ENCODE assay signal across 9 cellular contexts in the genomic region with DNA sequence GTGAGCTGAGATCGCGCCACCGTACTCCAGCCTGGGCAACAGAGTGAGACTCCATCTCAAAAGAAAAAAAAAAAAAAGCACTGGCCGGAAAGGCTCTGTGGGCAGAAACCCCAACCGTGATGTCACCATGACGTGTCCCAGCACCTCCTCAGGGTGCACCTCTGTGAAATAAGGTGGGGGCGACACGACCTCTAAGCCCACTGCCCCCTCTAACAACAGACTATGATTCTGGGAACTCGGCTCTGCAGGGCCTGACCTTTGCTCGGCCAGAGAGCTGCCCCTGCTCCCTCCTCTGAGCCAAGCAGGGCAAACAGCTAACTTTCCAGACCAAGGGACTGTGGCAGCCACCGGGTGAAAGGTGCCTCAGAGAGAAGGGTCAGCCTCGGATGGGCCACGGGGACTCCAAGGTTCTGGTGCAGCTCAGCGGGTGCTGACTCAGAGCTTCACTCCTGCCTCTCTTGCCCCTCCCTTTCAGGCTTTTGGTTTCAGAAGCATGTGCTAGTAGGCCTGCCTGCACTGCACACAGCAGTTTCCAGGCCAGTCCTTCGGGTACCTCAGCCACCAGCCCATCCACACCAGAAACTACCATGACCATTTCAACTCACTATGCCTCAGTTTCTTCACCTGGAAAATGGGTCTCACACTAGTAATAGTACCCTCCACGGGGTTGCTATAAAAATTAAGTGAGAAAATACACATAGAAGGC. TPM values are rescaled to one million over a fixed set of nuclear protein-coding genes. Genes with fewer than 3 reads are reported as not detected.
DNase-seq lines count a peak whose midpoint lies in the region; ATAC-seq, FAIRE-seq and TF ChIP-seq lines count a peak whose summit lies in the region.
"Had no signal": no experiment of that assay in that cellular context is flagged by ENCODE, and none has a peak within 500 bp of the region (broad histone marks: within the 10 kb centered on the region; RNA-seq: fewer than 3 reads in every experiment).

No MANE protein-coding gene starts in this region.

- H3K4me1 ChIP-seq in A549, result peaks cover 31% of the 10 kb centered on the region
- H3K4me1 ChIP-seq in NT2/D1 (ENCODE audit: insufficient read depth, insufficient read length), result peaks cover 25% of the 10 kb centered on the region

- TF ChIP-seq POLR2A in A549 (IDR thresholded peaks at IDR 0.05; ENCODE audit: low read length), result no peak

- TF ChIP-seq EP300 in A549 (IDR thresholded peaks at IDR 0.05), result no peak

- CTCF ChIA-PET in A549 (lab: Yijun Ruan, JAX), result interaction anchor here (0.9 to 8.1 kb wide), 2 partner anchors 11 to 72 kb away, joined by 5 to 105 read pairs; a partner anchor contains a TSS

- FAIRE-seq in A549 (lab: Jason Lieb, UNC) (no peak), HTR-8/SVneo (lab: Jason Lieb, UNC) (no peak)

- no peaks in the 10 kb centered on the region for H3K27me3 ChIP-seq in NT2/D1 (ENCODE audit: insufficient read depth, insufficient read length)

- peaks cover 36% of the 10 kb centered on the region for H3K36me3 ChIP-seq in NT2/D1 (ENCODE audit: insufficient read depth, insufficient read length, low read length)

- POLR2A ChIA-PET in A549 (lab: Yijun Ruan, JAX), result no interaction called here

- no peak for TF ChIP-seq CTCF in A549 (IDR thresholded peaks at IDR 0.05)

- TF ChIP-seq RAD21 in A549 (conservative IDR thresholded peaks at IDR 0.05 in 1 of 2, IDR thresholded peaks at IDR 0.05 in 1 of 2), result no peak

- H3K9me3 ChIP-seq in A549 (no peaks in the 10 kb centered on the region), NT2/D1 (ENCODE audit: insufficient read depth, low read length) (no peaks in the 10 kb centered on the region)

- no peak for ATAC-seq in A549
- ATAC-seq in GM21390 (IDR thresholded peaks at IDR 0.05; ENCODE audit: unreplicated experiment), result peak; percentile 50

- H3K4me3 ChIP-seq in A549, result no peak overlapping the region
- H3K4me3 ChIP-seq in NT2/D1 (ENCODE audit: insufficient read length, low read depth), result no peak overlapping the region

- peak overlapping the region; percentile 37 for H3K4me2 ChIP-seq in A549

- H3K9ac ChIP-seq in NT2/D1 (ENCODE audit: insufficient read length, low read depth), result peak overlapping the region; percentile 45

- peak overlapping the region in 1 of 2 experiments; percentile 52; a peak in 3 of 6 replicates for H3K27ac ChIP-seq in A549

- WGBS in A549 (ENCODE audit: missing lambda C conversion rate), result 66% methylated on average over 16 of the region's 16 CpGs

- DNase-seq in A549 (ENCODE audit: low read depth in 1 of 2, low spot score in 1 of 2) (no peak), NT2/D1 (ENCODE audit: low read depth, low spot score) (no peak), islet precursor cell (peak; percentile 90), HTR-8/SVneo (ENCODE audit: insufficient read length, low spot score) (no peak), globus pallidus (ENCODE audit: low spot score) (no peak)
- peak; percentile 55 for DNase-seq in activated naive CD4-positive, alpha-beta T cell treated with anti-CD3 and anti-CD28 coated beads, Interleukin-2, amount 50 U/mL, for 16 hours
- DNase-seq in stimulated activated CD8-positive, alpha-beta memory T cell treated with anti-CD3 and anti-CD28 coated beads, Interleukin-2, amount 100 ng/mL, for 1 hour (ENCODE audit: low read depth in 2 of 2), result peak; percentile 29 to 38
- DNase-seq: DND-41 had no signal

TF ChIP-seq in A549, 52 proteins besides CTCF, POLR2A, EP300 and RAD21:
- TF ChIP-seq ZC3H11A (IDR thresholded peaks at IDR 0.05) (no peak), KDM1A (IDR thresholded peaks at IDR 0.05; ENCODE audit: low read depth) (peak; percentile 79), FOSL2 (IDR thresholded peaks at IDR 0.05) (no peak), FOSL2 (CRISPR knock-in tag; IDR thresholded peaks at IDR 0.05) (no peak), POLR2AphosphoS2 (conservative IDR thresholded peaks at IDR 0.05; ENCODE audit: low read length) (no peak)

RNA-seq across cellular contexts. Expression of a gene that starts 8.0 kb away (rescaled TPM):
- polyA plus RNA-seq in A549 (2011; rRNA removed), result 61.4 and 91.5 TPM in 2 replicates
- polyA plus RNA-seq in A549 (2012; cell fraction: cytosol; rRNA removed), result 53.4 and 80.7 TPM in 2 replicates
- polyA plus RNA-seq in A549 (2012; cell fraction: nucleus; rRNA removed), result 65.6 and 87.6 TPM in 2 replicates
- polyA plus RNA-seq in A549 (2017; fragmentation: RNase III; extraction: RNeasy Plus Mini Kit Qiagen cat#74134 plus additional on column Dnase treatment), result 66.6 to 72.1 TPM (median 70.4 TPM) in 3 replicates
- 66.4 and 78.9 TPM in 2 replicates for polyA minus RNA-seq in A549 (2011; rRNA and poly(A)+ RNA removed)

RNA-seq across cellular contexts. Expression of a gene that starts 13.9 kb away (rescaled TPM):
- 46.2 and 52.6 TPM in 2 replicates for polyA plus RNA-seq in A549 (2011; rRNA removed)
- 101 and 104 TPM in 2 replicates for polyA plus RNA-seq in A549 (2012; cell fraction: cytosol; rRNA removed)
- polyA plus RNA-seq in A549 (2012; cell fraction: nucleus; rRNA removed), result 71.2 and 85.9 TPM in 2 replicates
- 47.2 to 51.7 TPM (median 51.6 TPM) in 3 replicates for polyA plus RNA-seq in A549 (2017; fragmentation: RNase III; extraction: RNeasy Plus Mini Kit Qiagen cat#74134 plus additional on column Dnase treatment)
- 21.0 and 26.5 TPM in 2 replicates for polyA minus RNA-seq in A549 (2011; rRNA and poly(A)+ RNA removed)

RNA-seq across cellular contexts. Expression of a gene that starts 14.3 kb away (rescaled TPM):
- polyA plus RNA-seq in A549 (2011; rRNA removed), result 71.3 and 82.0 TPM in 2 replicates
- polyA plus RNA-seq in A549 (2012; cell fraction: cytosol; rRNA removed), result 178 and 187 TPM in 2 replicates
- polyA plus RNA-seq in A549 (2012; cell fraction: nucleus; rRNA removed), result 208 and 219 TPM in 2 replicates
- 165 to 173 TPM (median 168 TPM) in 3 replicates for polyA plus RNA-seq in A549 (2017; fragmentation: RNase III; extraction: RNeasy Plus Mini Kit Qiagen cat#74134 plus additional on column Dnase treatment)
- 53.9 and 65.4 TPM in 2 replicates for polyA minus RNA-seq in A549 (2011; rRNA and poly(A)+ RNA removed)

RNA-seq across cellular contexts. Expression of a gene that starts 23.4 kb away (rescaled TPM):
- polyA plus RNA-seq in A549 (2011; rRNA removed) (0.05 and 0.06 TPM in 2 replicates), A549 (2017; fragmentation: RNase III; extraction: RNeasy Plus Mini Kit Qiagen cat#74134 plus additional on column Dnase treatment) (0.12 to 0.16 TPM (median 0.13 TPM) in 3 replicates)
- 0.05 and 0.09 TPM in 2 replicates for polyA plus RNA-seq in A549 (2012; cell fraction: cytosol; rRNA removed)
- 0.73 and 0.77 TPM in 2 replicates for polyA plus RNA-seq in A549 (2012; cell fraction: nucleus; rRNA removed)
- 0.19 and 0.54 TPM in 2 replicates for polyA minus RNA-seq in A549 (2011; rRNA and poly(A)+ RNA removed)

Comparison
In these comparisons a context has a peak if more than half of its experiments do, and no peak if none do; other contexts are left out.
1. DNase-seq: peak in activated naive CD4-positive, alpha-beta T cell treated with anti-CD3 and anti-CD28 coated beads, Interleukin-2, amount 50 U/mL, for 16 hours (single experiment), islet precursor cell (single experiment) and stimulated activated CD8-positive, alpha-beta memory T cell treated with anti-CD3 and anti-CD28 coated beads, Interleukin-2, amount 100 ng/mL, for 1 hour (2 of 2); none in A549 (0 of 2), NT2/D1 (single experiment), HTR-8/SVneo (single experiment) and globus pallidus (single experiment).